28 cellular contexts compared by ENCODE assay signal in the genomic region with DNA sequence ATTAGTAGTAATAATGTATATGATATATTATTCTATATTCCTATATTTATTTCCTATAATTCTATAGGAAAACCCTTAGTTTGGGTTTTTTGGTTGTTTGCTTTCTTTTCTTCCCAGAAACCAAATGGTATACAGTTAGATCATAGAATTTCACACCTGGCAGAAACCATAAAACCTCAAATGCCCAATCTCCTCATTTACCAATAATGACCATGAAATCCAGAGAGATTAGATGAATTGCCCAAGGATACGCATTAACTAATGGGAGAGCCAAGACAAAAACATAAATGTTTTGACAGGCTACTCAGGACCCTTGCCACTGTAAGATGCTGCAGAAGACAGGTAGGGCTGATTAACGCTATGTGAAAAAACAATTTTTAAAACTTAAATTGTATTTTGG.
"Had no signal": no experiment of that assay in that cellular context is flagged by ENCODE, and none has a peak within 500 bp of the region (broad histone marks: within the 10 kb centered on the region; RNA-seq: fewer than 3 reads in every experiment).

No MANE protein-coding gene starts in this region.

- H3K36me3 ChIP-seq: ascending aorta, breast epithelium, cardiac muscle cell, colonic mucosa, gastrocnemius medialis, heart left ventricle had no signal

- H3K4me1 ChIP-seq: breast epithelium, colonic mucosa, gastrocnemius medialis had no signal

- H3K4me3 ChIP-seq: ascending aorta, breast epithelium, cardiac muscle cell, colonic mucosa, gastrocnemius medialis, heart left ventricle had no signal

- H3K27me3 ChIP-seq: ascending aorta, breast epithelium, cardiac muscle cell, colonic mucosa, gastrocnemius medialis, heart left ventricle had no signal

- H3K4me3 Mint-ChIP-seq: activated CD4-positive, alpha-beta memory T cell treated with anti-CD3 and anti-CD28 coated beads, Interleukin-2, amount 10 ng/mL, durations not matched to agents 7 days and 5 days; activated CD4-positive, alpha-beta T cell treated with anti-CD3 and anti-CD28 coated beads, Interleukin-2, amount 10 ng/mL, durations not matched to agents 7 days and 5 days; activated naive CD4-positive, alpha-beta T cell treated with anti-CD3 and anti-CD28 coated beads, Interleukin-2, amount 10 ng/mL, durations not matched to agents 7 days and 5 days; activated naive CD8-positive, alpha-beta T cell treated with anti-CD3 and anti-CD28 coated beads, Interleukin-2, amount 10 ng/mL, durations not matched to agents 7 days and 5 days; activated T-cell treated with anti-CD3 and anti-CD28 coated beads, Interleukin-2, amount 50 U/mL, for 24 hours; activated T-cell treated with anti-CD3 and anti-CD28 coated beads, Interleukin-2, amount 50 U/mL, for 72 hours; brain; WTC11 had no signal

- H3K27me3 Mint-ChIP-seq: activated CD4-positive, alpha-beta memory T cell treated with anti-CD3 and anti-CD28 coated beads, Interleukin-2, amount 10 ng/mL, durations not matched to agents 7 days and 5 days; activated naive CD4-positive, alpha-beta T cell treated with anti-CD3 and anti-CD28 coated beads, Interleukin-2, amount 10 ng/mL, durations not matched to agents 7 days and 5 days had no signal

- H3K36me3 Mint-ChIP-seq: activated naive CD4-positive, alpha-beta T cell treated with anti-CD3 and anti-CD28 coated beads, Interleukin-2, amount 10 ng/mL, durations not matched to agents 7 days and 5 days; activated naive CD4-positive, alpha-beta T cell treated with anti-CD3 and anti-CD28 coated beads, Interleukin-2, amount 50 U/mL, for 72 hours; activated naive CD8-positive, alpha-beta T cell treated with anti-CD3 and anti-CD28 coated beads, Interleukin-2, amount 10 ng/mL, durations not matched to agents 7 days and 5 days; brain; WTC11 had no signal

- H3K27ac Mint-ChIP-seq: activated CD4-positive, alpha-beta memory T cell treated with anti-CD3 and anti-CD28 coated beads, Interleukin-2, amount 10 ng/mL, durations not matched to agents 7 days and 5 days; activated CD4-positive, alpha-beta T cell treated with anti-CD3 and anti-CD28 coated beads, Interleukin-2, amount 10 ng/mL, durations not matched to agents 7 days and 5 days; activated naive CD4-positive, alpha-beta T cell treated with anti-CD3 and anti-CD28 coated beads, Interleukin-2, amount 10 ng/mL, durations not matched to agents 7 days and 5 days; activated naive CD4-positive, alpha-beta T cell treated with anti-CD3 and anti-CD28 coated beads, Interleukin-2, amount 50 U/mL, for 72 hours; activated naive CD8-positive, alpha-beta T cell treated with anti-CD3 and anti-CD28 coated beads, Interleukin-2, amount 10 ng/mL, durations not matched to agents 7 days and 5 days; activated T-cell treated with anti-CD3 and anti-CD28 coated beads, Interleukin-2, amount 50 U/mL, for 24 hours; activated T-cell treated with anti-CD3 and anti-CD28 coated beads, Interleukin-2, amount 50 U/mL, for 72 hours; brain; WTC11 had no signal

- H3K4me1 Mint-ChIP-seq: activated CD4-positive, alpha-beta memory T cell treated with anti-CD3 and anti-CD28 coated beads, Interleukin-2, amount 10 ng/mL, durations not matched to agents 7 days and 5 days; activated CD4-positive, alpha-beta T cell treated with anti-CD3 and anti-CD28 coated beads, Interleukin-2, amount 10 ng/mL, durations not matched to agents 7 days and 5 days; activated naive CD4-positive, alpha-beta T cell treated with anti-CD3 and anti-CD28 coated beads, Interleukin-2, amount 10 ng/mL, durations not matched to agents 7 days and 5 days; activated naive CD8-positive, alpha-beta T cell treated with anti-CD3 and anti-CD28 coated beads, Interleukin-2, amount 10 ng/mL, durations not matched to agents 7 days and 5 days; brain had no signal

- DNase-seq: activated CD4-positive, alpha-beta memory T cell treated with anti-CD3 and anti-CD28 coated beads, Interleukin-2, amount 10 ng/mL, durations not matched to agents 7 days and 5 days; activated CD4-positive, alpha-beta T cell treated with anti-CD3 and anti-CD28 coated beads for 1 hour; activated CD4-positive, alpha-beta T cell treated with anti-CD3 and anti-CD28 coated beads for 4 hours; activated CD4-positive, alpha-beta T cell treated with anti-CD3 and anti-CD28 coated beads, Interleukin-2, amount 10 ng/mL, durations not matched to agents 7 days and 5 days; activated CD4-positive, alpha-beta T cell treated with anti-CD3 and anti-CD28 coated beads, Interleukin-2, amount 50 U/mL, for 4 hours; activated CD8-positive, alpha-beta memory T cell treated with anti-CD3 and anti-CD28 coated beads, Interleukin-2, amount 50 U/mL, for 48 hours; activated gamma-delta T cell; activated naive CD4-positive, alpha-beta T cell; activated naive CD4-positive, alpha-beta T cell treated with anti-CD3 and anti-CD28 coated beads, Interleukin-2, amount 10 ng/mL, durations not matched to agents 7 days and 5 days; activated naive CD8-positive, alpha-beta T cell treated with anti-CD3 and anti-CD28 coated beads, Interleukin-2, amount 10 ng/mL, durations not matched to agents 7 days and 5 days; activated T-cell treated with anti-CD3 and anti-CD28 coated beads for 4 hours; activated T-cell treated with anti-CD3 and anti-CD28 coated beads, Interleukin-2, amount 50 U/mL, for 24 hours; activated T-cell treated with anti-CD3 and anti-CD28 coated beads, Interleukin-2, amount 50 U/mL, for 72 hours; central memory CD4-positive, alpha-beta T cell; cerebellar nuclear complex; colonic mucosa; effector CD8-positive, alpha-beta T cell; gastrocnemius medialis; glutamatergic neuron; heart left ventricle; T-helper 2 cell had no signal

- H3K27ac ChIP-seq: ascending aorta, breast epithelium, cardiac muscle cell, colonic mucosa, gastrocnemius medialis, heart left ventricle, VCaP had no signal

- H3K9me3 ChIP-seq: ascending aorta, breast epithelium, colonic mucosa, gastrocnemius medialis, heart left ventricle had no signal

- H3K9me3 Mint-ChIP-seq: activated CD4-positive, alpha-beta memory T cell treated with anti-CD3 and anti-CD28 coated beads, Interleukin-2, amount 10 ng/mL, durations not matched to agents 7 days and 5 days; activated CD4-positive, alpha-beta T cell treated with anti-CD3 and anti-CD28 coated beads, Interleukin-2, amount 10 ng/mL, durations not matched to agents 7 days and 5 days; activated naive CD4-positive, alpha-beta T cell treated with anti-CD3 and anti-CD28 coated beads, Interleukin-2, amount 10 ng/mL, durations not matched to agents 7 days and 5 days; activated T-cell treated with anti-CD3 and anti-CD28 coated beads, Interleukin-2, amount 50 U/mL, for 24 hours had no signal
